Comparison of ENCODE assay signal across 8 cellular contexts in the genomic region with DNA sequence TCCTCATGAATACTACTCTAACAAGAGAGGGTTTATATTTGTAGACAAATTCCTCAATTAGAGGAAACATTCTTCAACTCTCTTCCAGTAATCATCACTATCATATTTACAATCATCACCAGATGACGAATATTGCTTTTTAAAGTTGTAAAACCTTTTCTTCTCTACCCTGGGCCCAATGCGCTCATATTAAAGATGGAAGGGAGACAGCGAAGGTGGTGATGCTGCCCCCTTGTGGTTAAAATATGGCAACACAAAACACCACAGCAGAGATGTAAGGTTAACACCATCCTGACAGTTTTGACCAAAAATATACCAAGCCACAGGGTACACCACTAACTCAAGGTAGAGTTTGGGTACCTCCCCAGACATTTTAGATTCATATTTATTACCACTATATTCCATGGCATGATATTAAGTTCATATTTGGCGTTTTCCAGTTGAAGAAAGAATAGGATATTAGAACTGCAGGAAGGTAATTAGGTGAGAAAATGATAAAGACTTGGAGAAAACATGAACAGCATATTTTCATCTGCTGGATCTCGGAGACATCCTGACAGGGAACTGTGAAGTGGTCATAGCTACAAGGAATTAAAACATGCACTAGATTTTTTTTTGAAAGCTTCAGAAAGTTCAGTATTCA.
A peak's percentile ranks its signal among the peaks of the same experiment; 100 is the strongest.
DNase-seq lines count a peak whose midpoint lies in the region; ATAC-seq lines count a peak whose summit lies in the region.

No MANE protein-coding gene starts in this region.

- DNase-seq in NCI-H146 (lab: John Stamatoyannopoulos, UW) (peak; percentile 41), NCI-H146 treated with DMSO at 0.1 percent for 48 hours (lab: John Stamatoyannopoulos, UW; ENCODE audit: unreplicated experiment) (no peak), HCEC 1CT (peak; percentile 27), RKO (ENCODE audit: low spot score) (peak; percentile 27), astrocyte of the hippocampus (ENCODE audit: low read depth, low spot score) (peak; percentile 50), kidney glomerular epithelial cell (lab: John Stamatoyannopoulos, UW) (peak; percentile 13)
- peak; percentile 15 for DNase-seq in stimulated activated naive CD8-positive, alpha-beta T cell treated with anti-CD3 and anti-CD28 coated beads, Interleukin-15, Interleukin-2, amounts not matched to agents 100 U/mL and 50 U/mL, for 24 hours

- peak; percentile 49 for ATAC-seq in stimulated activated naive CD8-positive, alpha-beta T cell treated with anti-CD3 and anti-CD28 coated beads, Interleukin-15, Interleukin-2, amounts not matched to agents 100 U/mL and 50 U/mL, for 24 hours
- ATAC-seq in HG03378 (IDR thresholded peaks at IDR 0.05; ENCODE audit: unreplicated experiment), result no peak
